In the genomic region with DNA sequence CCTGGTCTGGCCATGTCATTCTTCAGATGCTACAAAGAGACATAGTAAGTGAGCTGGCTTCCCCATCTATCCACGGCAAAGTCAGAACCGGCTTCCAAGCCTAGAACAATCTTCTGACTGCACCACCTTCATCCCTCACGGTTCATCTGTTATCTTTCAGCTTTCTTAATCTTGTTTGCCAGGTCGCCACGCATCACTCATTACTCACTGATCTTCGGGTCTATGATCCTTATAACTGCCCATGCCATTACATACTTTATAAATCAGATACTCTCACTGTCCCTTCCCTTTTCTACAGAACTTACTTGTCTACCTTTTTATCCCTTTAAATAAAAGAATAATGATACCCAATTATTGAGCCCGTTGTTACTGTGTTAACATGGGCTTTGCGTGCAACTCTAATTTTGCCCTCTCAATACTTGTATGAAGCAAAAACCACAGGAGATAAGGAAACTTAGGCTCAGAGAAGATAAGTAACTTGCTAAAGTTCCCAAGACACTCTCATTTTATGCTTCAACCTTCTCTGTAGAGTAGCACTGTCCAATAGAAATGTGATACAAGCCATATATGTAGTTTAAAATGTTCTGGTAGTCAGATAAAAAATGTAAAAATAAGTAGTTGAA, we compare ENCODE assay signal across 1 cellular context.
TF ChIP-seq lines count a peak whose summit lies in the region.

No MANE protein-coding gene starts in this region.

TF ChIP-seq in IMR-90, 13 proteins besides CTCF, POLR2A, EP300 and RAD21 (continued from another document):
- TF ChIP-seq CHD1 (IDR thresholded peaks at IDR 0.05; ENCODE audit: low read depth, low read length) (no peak), CEBPB (IDR thresholded peaks at IDR 0.05; ENCODE audit: low read depth, low read length) (no peak), RCOR1 (IDR thresholded peaks at IDR 0.05; ENCODE audit: insufficient replicate concordance, low read length) (no peak)
- TF ChIP-seq, protein P1, sequence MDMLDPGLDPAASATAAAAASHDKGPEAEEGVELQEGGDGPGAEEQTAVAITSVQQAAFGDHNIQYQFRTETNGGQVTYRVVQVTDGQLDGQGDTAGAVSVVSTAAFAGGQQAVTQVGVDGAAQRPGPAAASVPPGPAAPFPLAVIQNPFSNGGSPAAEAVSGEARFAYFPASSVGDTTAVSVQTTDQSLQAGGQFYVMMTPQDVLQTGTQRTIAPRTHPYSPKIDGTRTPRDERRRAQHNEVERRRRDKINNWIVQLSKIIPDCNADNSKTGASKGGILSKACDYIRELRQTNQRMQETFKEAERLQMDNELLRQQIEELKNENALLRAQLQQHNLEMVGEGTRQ (IDR thresholded peaks at IDR 0.05; ENCODE audit: low read depth, low read length), result no peak
